In genomic region chr6:170110201-170111140, GRCh38 we compare ENCODE assay signal across 20 cellular contexts.
DNase-seq lines count a peak whose midpoint lies in the region; ATAC-seq and TF ChIP-seq lines count a peak whose summit lies in the region.
"Had no signal": no experiment of that assay in that cellular context is flagged by ENCODE, and none has a peak within 500 bp of the region (broad histone marks: within the 10 kb centered on the region; RNA-seq: fewer than 3 reads in every experiment).

No MANE protein-coding gene starts in this region.

- H3K4me1 Mint-ChIP-seq in activated naive CD8-positive, alpha-beta T cell treated with anti-CD3 and anti-CD28 coated beads, Interleukin-2, amount 10 ng/mL, durations not matched to agents 7 days and 5 days, result peaks cover 2% of the 10 kb centered on the region
- H3K4me1 Mint-ChIP-seq in activated naive CD8-positive, alpha-beta T cell treated with anti-CD3 and anti-CD28 coated beads for 36 hours, result no peaks in the 10 kb centered on the region
- H3K4me1 Mint-ChIP-seq: naive B cell, T-cell had no signal

- peaks cover 0 to 4% (median 0%) of the 10 kb centered on the region in 45 donors for H3K27me3 ChIP-seq in dorsolateral prefrontal cortex
- H3K27me3 ChIP-seq: thyroid gland had no signal

- no peak for ATAC-seq in activated naive CD8-positive, alpha-beta T cell treated with anti-CD3 and anti-CD28 coated beads, Interleukin-2, amount 10 ng/mL, durations not matched to agents 7 days and 5 days (ENCODE audit: low read depth)
- ATAC-seq in omental fat pad (ENCODE audit: low FRiP score) (no peak), GM18909 (IDR thresholded peaks at IDR 0.05; ENCODE audit: poor library complexity, unreplicated experiment) (no peak)
- ATAC-seq: activated T-cell treated with anti-CD3 and anti-CD28 coated beads, Interleukin-2, amount 50 U/mL, for 72 hours; esophagus mucosa; gastroesophageal sphincter; HCT116; T-cell had no signal

- peak; percentile 19 for DNase-seq in activated naive CD8-positive, alpha-beta T cell treated with anti-CD3 and anti-CD28 coated beads, Interleukin-2, amount 10 ng/mL, durations not matched to agents 7 days and 5 days
- no peak for DNase-seq in activated naive CD8-positive, alpha-beta T cell treated with anti-CD3 and anti-CD28 coated beads for 36 hours
- DNase-seq in dorsolateral prefrontal cortex (peak in 7 of 10 donors; percentile 4 to 39 (median 25)), omental fat pad (ENCODE audit: low spot score) (peak; percentile 14), ureter (ENCODE audit: low spot score) (peak; percentile 40), SK-N-DZ (ENCODE audit: low spot score) (no peak), DMS 273 treated with DMSO at 0.1 percent for 48 hours (lab: John Stamatoyannopoulos, UW) (no peak)
- DNase-seq: activated T-cell treated with anti-CD3 and anti-CD28 coated beads, Interleukin-2, amount 50 U/mL, for 72 hours; KBM-7; naive B cell; NCI-H2029; thyroid gland had no signal

- peaks cover 25% of the 10 kb centered on the region for H3K27me3 Mint-ChIP-seq in activated naive CD8-positive, alpha-beta T cell treated with anti-CD3 and anti-CD28 coated beads, Interleukin-2, amount 10 ng/mL, durations not matched to agents 7 days and 5 days
- H3K27me3 Mint-ChIP-seq in activated naive CD8-positive, alpha-beta T cell treated with anti-CD3 and anti-CD28 coated beads for 36 hours, result no peaks in the 10 kb centered on the region

- no peaks in the 10 kb centered on the region for H3K36me3 Mint-ChIP-seq in activated naive CD8-positive, alpha-beta T cell treated with anti-CD3 and anti-CD28 coated beads, Interleukin-2, amount 10 ng/mL, durations not matched to agents 7 days and 5 days
- no peaks in the 10 kb centered on the region for H3K36me3 Mint-ChIP-seq in activated naive CD8-positive, alpha-beta T cell treated with anti-CD3 and anti-CD28 coated beads for 36 hours
- H3K36me3 Mint-ChIP-seq: naive B cell, T-cell had no signal

- no peak overlapping the region for H3K27ac Mint-ChIP-seq in activated naive CD8-positive, alpha-beta T cell treated with anti-CD3 and anti-CD28 coated beads, Interleukin-2, amount 10 ng/mL, durations not matched to agents 7 days and 5 days
- no peak overlapping the region for H3K27ac Mint-ChIP-seq in activated naive CD8-positive, alpha-beta T cell treated with anti-CD3 and anti-CD28 coated beads for 36 hours
- H3K27ac Mint-ChIP-seq: activated T-cell treated with anti-CD3 and anti-CD28 coated beads, Interleukin-2, amount 50 U/mL, for 72 hours; CD4-positive, alpha-beta T cell; progenitor cell of endocrine pancreas; T-cell had no signal

- POLR2A ChIA-PET in activated naive CD8-positive, alpha-beta T cell treated with anti-CD3 and anti-CD28 coated beads, Interleukin-2, amount 10 ng/mL, durations not matched to agents 7 days and 5 days (lab: Charles Lee), result no interaction called here

- TF ChIP-seq CTCF in dorsolateral prefrontal cortex (IDR thresholded peaks at IDR 0.05 in 54 of 56, conservative IDR thresholded peaks at IDR 0.05 in 2 of 56; ENCODE audit: low read depth in 1 of 56, partially characterized antibody in 56 of 56) (no peak), omental fat pad (IDR thresholded peaks at IDR 0.05) (no peak)

- no peaks in the 10 kb centered on the region for H3K9me3 Mint-ChIP-seq in activated naive CD8-positive, alpha-beta T cell treated with anti-CD3 and anti-CD28 coated beads, Interleukin-2, amount 10 ng/mL, durations not matched to agents 7 days and 5 days
- no peaks in the 10 kb centered on the region for H3K9me3 Mint-ChIP-seq in activated naive CD8-positive, alpha-beta T cell treated with anti-CD3 and anti-CD28 coated beads for 36 hours
- H3K9me3 Mint-ChIP-seq: activated T-cell treated with anti-CD3 and anti-CD28 coated beads, Interleukin-2, amount 50 U/mL, for 72 hours; CD4-positive, alpha-beta T cell; T-cell had no signal

- H3K4me3 Mint-ChIP-seq in activated naive CD8-positive, alpha-beta T cell treated with anti-CD3 and anti-CD28 coated beads, Interleukin-2, amount 10 ng/mL, durations not matched to agents 7 days and 5 days, result no peak overlapping the region
- no peak overlapping the region for H3K4me3 Mint-ChIP-seq in activated naive CD8-positive, alpha-beta T cell treated with anti-CD3 and anti-CD28 coated beads for 36 hours
- H3K4me3 Mint-ChIP-seq: activated T-cell treated with anti-CD3 and anti-CD28 coated beads, Interleukin-2, amount 50 U/mL, for 72 hours; CD4-positive, alpha-beta T cell; naive B cell; T-cell had no signal

- H3K27ac ChIP-seq in dorsolateral prefrontal cortex, result no peak overlapping the region
- H3K27ac ChIP-seq: gastroesophageal sphincter, thyroid gland had no signal

- H3K4me3 ChIP-seq in dorsolateral prefrontal cortex, result no peak overlapping the region
- H3K4me3 ChIP-seq: gastroesophageal sphincter, lung, thyroid gland had no signal

- intact Hi-C loops in dorsolateral prefrontal cortex (cut with DNase I), result no loop called here

Comparison
In these comparisons a context has a peak if more than half of its experiments do, and no peak if none do; other contexts are left out.
1. DNase-seq: peak in activated naive CD8-positive, alpha-beta T cell treated with anti-CD3 and anti-CD28 coated beads, Interleukin-2, amount 10 ng/mL, durations not matched to agents 7 days and 5 days (single experiment), dorsolateral prefrontal cortex (7 of 10), omental fat pad (single experiment) and ureter (single experiment); none in activated naive CD8-positive, alpha-beta T cell treated with anti-CD3 and anti-CD28 coated beads for 36 hours (single experiment), SK-N-DZ (single experiment) and DMS 273 treated with DMSO at 0.1 percent for 48 hours (single experiment).